18 cellular contexts compared by ENCODE assay signal in the genomic region with DNA sequence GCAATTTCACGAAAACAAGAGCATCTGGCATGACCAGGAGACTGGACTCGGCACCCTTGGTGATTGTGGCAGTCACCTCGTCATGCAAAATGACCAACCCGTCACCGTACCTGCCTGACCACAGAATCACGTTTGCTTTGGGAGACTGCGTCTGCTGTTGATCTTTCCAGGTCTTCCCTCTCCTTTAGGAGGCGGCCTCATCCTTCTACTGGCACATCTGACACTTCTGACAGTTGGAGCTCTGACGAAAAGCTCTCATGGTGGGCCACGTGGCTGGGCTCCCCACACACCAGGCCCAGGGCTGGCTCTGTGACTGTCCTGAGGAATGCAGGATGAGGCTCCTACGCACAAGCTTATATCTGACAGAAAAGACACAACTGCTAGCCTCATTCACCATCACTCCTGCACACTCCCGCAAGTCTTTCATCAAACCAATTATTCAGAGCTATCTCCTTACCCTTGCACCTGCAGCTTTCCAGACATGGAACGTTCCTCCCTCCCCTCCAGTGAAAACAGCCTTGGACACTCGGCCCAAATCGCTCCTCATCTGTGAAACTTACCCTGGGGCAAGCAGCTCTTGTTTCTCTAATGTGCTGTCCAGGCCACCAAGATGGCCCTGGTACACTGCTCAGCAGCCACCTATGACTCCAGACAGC. TPM values are rescaled to one million over a fixed set of nuclear protein-coding genes. Genes with fewer than 3 reads are reported as not detected.
A peak's percentile ranks its signal among the peaks of the same experiment; 100 is the strongest.
DNase-seq lines count a peak whose midpoint lies in the region; ATAC-seq, FAIRE-seq and TF ChIP-seq lines count a peak whose summit lies in the region.
"Had no signal": no experiment of that assay in that cellular context is flagged by ENCODE, and none has a peak within 500 bp of the region (broad histone marks: within the 10 kb centered on the region; RNA-seq: fewer than 3 reads in every experiment).

No MANE protein-coding gene starts in this region.

- TF ChIP-seq EP300 in H1 (IDR thresholded peaks at IDR 0.05; ENCODE audit: borderline replicate concordance in 1 of 2, low read depth in 2 of 2, low read length in 2 of 2): no peak

- no peak overlapping the region for H3K14ac ChIP-seq in H1 (ENCODE audit: insufficient read length)

- H3K23me2 ChIP-seq in H1 (ENCODE audit: low read depth, low read length): peaks cover 10% of the 10 kb centered on the region

- TF ChIP-seq CTCF in H1 (IDR thresholded peaks at IDR 0.05; ENCODE audit: control extremely low read depth in 1 of 3, insufficient read depth in 1 of 3, low read depth in 1 of 3, low read length in 3 of 3) (no peak), neural progenitor cell (IDR thresholded peaks at IDR 0.05) (no peak), HFFc6 (IDR thresholded peaks at IDR 0.05) (no peak)

- peak overlapping the region; percentile 61; the same call in 1 of the 2 replicates for H2AK5ac ChIP-seq in H1 (ENCODE audit: low read depth, low read length)

- POLR2A ChIA-PET in H1 (lab: Charles Lee; ENCODE audit: partially characterized antibody): interaction anchor here (1.0 to 3.7 kb wide), 7 partner anchors 10 to 128 kb away, joined by 3 to 15 read pairs (median 3); no protein-coding TSS in a partner anchor

- H3K79me2 ChIP-seq in H1 (ENCODE audit: control insufficient read depth in 1 of 2, insufficient read depth in 2 of 2, low read length in 2 of 2) (peaks cover 8 to 77% of the 10 kb centered on the region in 2 experiments), neural progenitor cell (ENCODE audit: low read depth) (peaks cover 84% of the 10 kb centered on the region)

- H3K23ac ChIP-seq in H1 (ENCODE audit: insufficient read length): no peak overlapping the region

- H3K4me1 ChIP-seq in H1 (replicated peaks in 1 of 4; ENCODE audit: control insufficient read depth in 3 of 4, insufficient read depth in 4 of 4, low read length in 3 of 4) (peaks cover 0 to 6% (median 1%) of the 10 kb centered on the region in 4 experiments; a peak in 4 of 7 replicates), neural progenitor cell (peaks cover 7% of the 10 kb centered on the region)
- H3K4me1 ChIP-seq: uterus had no signal

- no peak for TF ChIP-seq POLR2A in GM12891 (IDR thresholded peaks at IDR 0.05; ENCODE audit: low read depth, low read length)
- TF ChIP-seq POLR2A in H1 (IDR thresholded peaks at IDR 0.05; ENCODE audit: control extremely low read depth in 1 of 2, low read depth in 2 of 2, low read length in 2 of 2): no peak; a peak in 1 of 3 replicates

- H4K5ac ChIP-seq in H1 (ENCODE audit: insufficient read length, low read depth, low read length): no peak overlapping the region

- FAIRE-seq in GM12891 (lab: Jason Lieb, UNC) (no peak), H1 (lab: Jason Lieb, UNC) (no peak)

- TF ChIP-seq RAD21 in H1 (IDR thresholded peaks at IDR 0.05 in 1 of 2, conservative IDR thresholded peaks at IDR 0.05 in 1 of 2; ENCODE audit: low read depth in 2 of 2, low read length in 2 of 2): no peak

- H2BK20ac ChIP-seq in H1 (ENCODE audit: low read length): no peak overlapping the region

- peak overlapping the region in 1 of 4 experiments; percentile 27; a peak in 2 of 7 replicates for H3K9ac ChIP-seq in H1 (replicated peaks in 1 of 4; ENCODE audit: extremely low read depth in 1 of 4, low read depth in 3 of 4, low read length in 3 of 4)
- H3K9ac ChIP-seq in neural progenitor cell: no peak overlapping the region

- H2BK15ac ChIP-seq in H1 (ENCODE audit: low read length): no peak overlapping the region

- H3K4me2 ChIP-seq in H1 (ENCODE audit: insufficient read depth in 1 of 2, low read depth in 2 of 2, low read length in 2 of 2) (no peak overlapping the region), neural progenitor cell (no peak overlapping the region)

- H3K9me3 ChIP-seq in H1 (ENCODE audit: insufficient read depth in 2 of 2, low read depth in 1 of 2, low read length in 1 of 2) (no peaks in the 10 kb centered on the region), neural progenitor cell (ENCODE audit: low read depth) (no peaks in the 10 kb centered on the region)
- H3K9me3 ChIP-seq: uterus had no signal

- H3F3A ChIP-seq in neural progenitor cell (ENCODE audit: low read depth): peaks cover 7% of the 10 kb centered on the region

- intact Hi-C loops in activated CD4-positive, alpha-beta T cell treated with anti-CD3 and anti-CD28 coated beads, Interleukin-2, amount 10 ng/mL, durations not matched to agents 24 days and 14 days (cut with micrococcal nuclease): no loop called here

- peaks cover 0 to 22% (median 3%) of the 10 kb centered on the region in 4 experiments; a peak in 4 of 8 replicates for H3K36me3 ChIP-seq in H1 (ENCODE audit: control insufficient read depth in 2 of 4, insufficient read depth in 4 of 4, low read length in 3 of 4)
- no peaks in the 10 kb centered on the region for H3K36me3 ChIP-seq in neural progenitor cell
- H3K36me3 ChIP-seq: uterus had no signal

- H2BK120ac ChIP-seq in H1 (replicated peaks; ENCODE audit: low read depth, low read length): no peak overlapping the region

- no peak overlapping the region; the same call in 1 of the 2 replicates for H2BK5ac ChIP-seq in H1 (ENCODE audit: low read depth, low read length)

- H4K8ac ChIP-seq in H1 (ENCODE audit: extremely low read depth, insufficient read depth, low read length): no peak overlapping the region

- H3K4me3 Mint-ChIP-seq in activated CD4-positive, alpha-beta T cell treated with anti-CD3 and anti-CD28 coated beads, Interleukin-2, amount 10 ng/mL, durations not matched to agents 24 days and 14 days: no peak overlapping the region
- H3K4me3 Mint-ChIP-seq in neural progenitor cell (peak overlapping the region; percentile 34), HFFc6 (no peak overlapping the region)
- H3K4me3 Mint-ChIP-seq: activated CD4-positive, alpha-beta memory T cell treated with anti-CD3 and anti-CD28 coated beads for 36 hours had no signal

- H3K27me3 Mint-ChIP-seq in activated CD4-positive, alpha-beta T cell treated with anti-CD3 and anti-CD28 coated beads, Interleukin-2, amount 10 ng/mL, durations not matched to agents 24 days and 14 days: no peaks in the 10 kb centered on the region
- H3K27me3 Mint-ChIP-seq in neural progenitor cell (ENCODE audit: insufficient read depth, low read depth) (peaks cover 4% of the 10 kb centered on the region), HFFc6 (ENCODE audit: insufficient read depth) (peaks cover 5% of the 10 kb centered on the region)
- H3K27me3 Mint-ChIP-seq: activated CD4-positive, alpha-beta memory T cell treated with anti-CD3 and anti-CD28 coated beads for 36 hours had no signal

- H3K4ac ChIP-seq in H1 (replicated peaks; ENCODE audit: insufficient read length, low read depth, low read length): no peak overlapping the region

- H3K27me3 ChIP-seq in H1 (replicated peaks in 1 of 4; ENCODE audit: control insufficient read depth in 3 of 4, extremely low read depth in 1 of 4, insufficient read depth in 3 of 4, low read length in 3 of 4) (no peaks in the 10 kb centered on the region), neural progenitor cell (no peaks in the 10 kb centered on the region)
- H3K27me3 ChIP-seq: uterus had no signal

- H4K20me1 ChIP-seq in H1 (replicated peaks in 1 of 2; ENCODE audit: control insufficient read depth in 1 of 2, insufficient read depth in 2 of 2, low read length in 2 of 2) (peaks cover 4% of the 10 kb centered on the region in 2 experiments), neural progenitor cell (ENCODE audit: low read depth) (peaks cover 44% of the 10 kb centered on the region)

- H2BK12ac ChIP-seq in H1 (ENCODE audit: low read depth, low read length): no peak overlapping the region

- peaks cover 13% of the 10 kb centered on the region; the same call in 1 of the 2 replicates for H3K79me1 ChIP-seq in H1 (ENCODE audit: low read depth, low read length)

- H3K27ac ChIP-seq in H1 (ENCODE audit: low read depth, low read length): no peak overlapping the region
- H3K27ac ChIP-seq in neural progenitor cell: no peak overlapping the region
- H3K27ac ChIP-seq: uterus, VCaP had no signal

- H3K9me3 Mint-ChIP-seq in activated CD4-positive, alpha-beta T cell treated with anti-CD3 and anti-CD28 coated beads, Interleukin-2, amount 10 ng/mL, durations not matched to agents 24 days and 14 days: no peaks in the 10 kb centered on the region
- H3K9me3 Mint-ChIP-seq in neural progenitor cell: no peaks in the 10 kb centered on the region
- H3K9me3 Mint-ChIP-seq in HFFc6: no peaks in the 10 kb centered on the region
- H3K9me3 Mint-ChIP-seq: activated CD4-positive, alpha-beta memory T cell treated with anti-CD3 and anti-CD28 coated beads for 36 hours had no signal

- H3K18ac ChIP-seq in H1 (ENCODE audit: extremely low read depth, low read length): no peak overlapping the region

- no peak for DNase-seq in activated CD4-positive, alpha-beta T cell treated with anti-CD3 and anti-CD28 coated beads, Interleukin-2, amount 10 ng/mL, durations not matched to agents 24 days and 14 days
- no peak for DNase-seq in activated CD4-positive, alpha-beta T cell treated with anti-CD3 and anti-CD28 coated beads, Interleukin-2, amount 50 U/mL, for 48 hours
- no peak for DNase-seq in GM12891 (ENCODE audit: insufficient read length, low spot score)
- DNase-seq in H1 (ENCODE audit: low read depth in 1 of 2, low spot score in 2 of 2): no peak
- no peak for DNase-seq in neural progenitor cell (ENCODE audit: low spot score)
- no peak for DNase-seq in HFFc6
- no peak for DNase-seq in NOMO-1 treated with DMSO at 0.1 percent for 48 hours (lab: John Stamatoyannopoulos, UW; ENCODE audit: unreplicated experiment)
- DNase-seq: activated CD4-positive, alpha-beta memory T cell treated with anti-CD3 and anti-CD28 coated beads for 36 hours; activated naive CD4-positive, alpha-beta T cell; activated T-cell treated with anti-CD3 and anti-CD28 coated beads, Interleukin-2, amount 50 U/mL, for 1 hour; effector CD4-positive, alpha-beta T cell; NCI-H2171 treated with DMSO at 0.1 percent for 48 hours; PC-3; stimulated activated CD4-positive, alpha-beta T cell treated with anti-CD3 and anti-CD28 coated beads, Interleukin-12 subunit alpha, Interleukin-12 subunit beta, amount 100 ng/mL, for 4 hours; T-helper 2 cell; uterus had no signal

- H3K56ac ChIP-seq in H1 (replicated peaks; ENCODE audit: insufficient read length, low read depth, low read length): no peak overlapping the region

- H3K4me3 ChIP-seq in H1 (ENCODE audit: extremely low read depth in 1 of 4, insufficient read depth in 2 of 4, low read depth in 3 of 4, low read length in 4 of 4) (no peak overlapping the region), neural progenitor cell (no peak overlapping the region)
- H3K4me3 ChIP-seq: uterus had no signal

- H3K36me3 Mint-ChIP-seq in activated CD4-positive, alpha-beta T cell treated with anti-CD3 and anti-CD28 coated beads, Interleukin-2, amount 10 ng/mL, durations not matched to agents 24 days and 14 days (ENCODE audit: low read depth): peaks cover 44% of the 10 kb centered on the region
- H3K36me3 Mint-ChIP-seq in neural progenitor cell (peaks cover 22% of the 10 kb centered on the region), HFFc6 (ENCODE audit: low read depth) (peaks cover 20% of the 10 kb centered on the region)

- no peak overlapping the region for H2AFZ ChIP-seq in H1 (ENCODE audit: low read length)
- no peak overlapping the region for H2AFZ ChIP-seq in neural progenitor cell (replicated peaks)

- no peak overlapping the region for H4K91ac ChIP-seq in H1 (replicated peaks; ENCODE audit: insufficient read length, low read length)

- H3K27ac Mint-ChIP-seq in activated CD4-positive, alpha-beta T cell treated with anti-CD3 and anti-CD28 coated beads, Interleukin-2, amount 10 ng/mL, durations not matched to agents 24 days and 14 days: peak overlapping the region; percentile 36
- H3K27ac Mint-ChIP-seq in neural progenitor cell (no peak overlapping the region), HFFc6 (no peak overlapping the region)
- H3K27ac Mint-ChIP-seq: activated CD4-positive, alpha-beta memory T cell treated with anti-CD3 and anti-CD28 coated beads for 36 hours had no signal

- ATAC-seq in GM18498 (IDR thresholded peaks at IDR 0.05; ENCODE audit: unreplicated experiment): no peak
- ATAC-seq: PC-3 had no signal

- peaks cover 37% of the 10 kb centered on the region for H3K4me1 Mint-ChIP-seq in activated CD4-positive, alpha-beta T cell treated with anti-CD3 and anti-CD28 coated beads, Interleukin-2, amount 10 ng/mL, durations not matched to agents 24 days and 14 days
- H3K4me1 Mint-ChIP-seq in neural progenitor cell (peaks cover 23% of the 10 kb centered on the region), HFFc6 (ENCODE audit: low read depth) (peaks cover 21% of the 10 kb centered on the region)

- CTCF ChIA-PET in H1 (lab: Charles Lee; ENCODE audit: partially characterized antibody): interaction anchor here (0.8 to 5.9 kb wide), 3 partner anchors 9 to 60 kb away, joined by 4 to 28 read pairs (median 4); no protein-coding TSS in a partner anchor

- 93% methylated on average over 15 of the region's 15 CpGs; no CpG with 5 or more reads in 1 of the 2 experiments for WGBS in H1 (ENCODE audit: extremely low coverage in 1 of 2, insufficient coverage in 1 of 2, insufficient read length in 1 of 2, insufficient replicate concordance in 2 of 2, low coverage in 1 of 2, low lambda C conversion rate in 2 of 2, missing lambda C conversion rate in 1 of 2), 2 experiments

RNA-seq across cellular contexts. Expression of a gene that starts 3.6 kb away (rescaled TPM):
- 394 and 421 TPM in 2 replicates for total RNA-seq in activated CD4-positive, alpha-beta T cell treated with anti-CD3 and anti-CD28 coated beads, Interleukin-2, amount 10 ng/mL, durations not matched to agents 24 days and 14 days
- polyA plus RNA-seq in GM12891 (2012; ENCODE audit: low read depth, missing spikeins): 153 TPM
- 215 and 222 TPM in 2 replicates for total RNA-seq in H1 (2021; fragmentation: NEBNext Ultra II Directional; extraction: Animal tissue kit (Norgen Biotek cat#: 25700))
- polyA plus RNA-seq in H1 (2011; rRNA removed): 283 and 353 TPM in 2 replicates
- 294 TPM for polyA plus RNA-seq in H1 (2011; cell fraction: cytosol; rRNA removed)
- polyA plus RNA-seq in H1 (2011; cell fraction: nucleus; rRNA removed): 691 TPM
- 238 to 338 TPM (median 307 TPM) in 4 replicates for polyA plus RNA-seq in H1 (2012, experiment 1 of 2)
- 231 TPM for polyA plus RNA-seq in H1 (2012, experiment 2 of 2)
- 287 TPM for polyA plus RNA-seq in H1 (2013, experiment 1 of 2)
- 257 TPM for polyA plus RNA-seq in H1 (2013, experiment 2 of 2)
- 361 and 364 TPM in 2 replicates for polyA minus RNA-seq in H1 (2011; rRNA and poly(A)+ RNA removed)
- polyA minus RNA-seq in H1 (2011; cell fraction: cytosol; rRNA and poly(A)+ RNA removed): 128 TPM
- polyA minus RNA-seq in H1 (2011; cell fraction: nucleus; rRNA and poly(A)+ RNA removed): 138 TPM
- total RNA-seq in neural progenitor cell (ENCODE audit: low replicate concordance): 119 and 150 TPM in 2 replicates
- 100 to 1,000 TPM in 4 of 6 experiments, 10 to 100 TPM in 2; 97.6 to 118 (median 103) TPM for total RNA-seq in HFFc6 (2021; fragmentation: NEBNext Ultra II Directional; extraction: Animal tissue kit (Norgen Biotek cat#: 25700))

RNA-seq across cellular contexts. Expression of a gene that starts 59.2 kb away (rescaled TPM):
- total RNA-seq in activated CD4-positive, alpha-beta T cell treated with anti-CD3 and anti-CD28 coated beads, Interleukin-2, amount 10 ng/mL, durations not matched to agents 24 days and 14 days: 11.0 and 11.6 TPM in 2 replicates
- polyA plus RNA-seq in GM12891 (2012; ENCODE audit: low read depth, missing spikeins): 7.0 TPM
- total RNA-seq in H1 (2021; fragmentation: NEBNext Ultra II Directional; extraction: Animal tissue kit (Norgen Biotek cat#: 25700)): 11.5 and 12.3 TPM in 2 replicates
- polyA plus RNA-seq in H1 (2011; rRNA removed): 16.7 and 27.7 TPM in 2 replicates
- 19.0 TPM for polyA plus RNA-seq in H1 (2011; cell fraction: cytosol; rRNA removed)
- 50.5 TPM for polyA plus RNA-seq in H1 (2011; cell fraction: nucleus; rRNA removed)
- 9.8 to 17.2 TPM (median 14.9 TPM) in 4 replicates for polyA plus RNA-seq in H1 (2012, experiment 1 of 2)
- polyA plus RNA-seq in H1 (2012, experiment 2 of 2): 5.1 TPM
- polyA plus RNA-seq in H1 (2013, experiment 1 of 2): 6.9 TPM
- polyA plus RNA-seq in H1 (2013, experiment 2 of 2): 7.2 TPM
- 30.4 and 45.3 TPM in 2 replicates for polyA minus RNA-seq in H1 (2011; rRNA and poly(A)+ RNA removed)
- polyA minus RNA-seq in H1 (2011; cell fraction: cytosol; rRNA and poly(A)+ RNA removed): 14.3 TPM
- polyA minus RNA-seq in H1 (2011; cell fraction: nucleus; rRNA and poly(A)+ RNA removed): 34.8 TPM
- 22.8 and 33.0 TPM in 2 replicates for total RNA-seq in neural progenitor cell (ENCODE audit: low replicate concordance)
- 1 to 10 TPM; 7.5 to 9.9 (median 8.0) TPM for total RNA-seq in HFFc6 (2021; fragmentation: NEBNext Ultra II Directional; extraction: Animal tissue kit (Norgen Biotek cat#: 25700))
